1 cellular context compared by ENCODE assay signal in genomic region chr3:58681863-58682262, GRCh38.
TF ChIP-seq lines count a peak whose summit lies in the region.

No MANE protein-coding gene starts in this region.

TF ChIP-seq in GM12878, 131 proteins besides CTCF, POLR2A, EP300 and RAD21:
- TF ChIP-seq BMI1 (IDR thresholded peaks at IDR 0.05; ENCODE audit: borderline replicate concordance) (no peak), PKNOX1 (IDR thresholded peaks at IDR 0.05) (0 out of 2 replicates have a peak, but pooled peaks have one; percentile 15)
